In the genomic region with DNA sequence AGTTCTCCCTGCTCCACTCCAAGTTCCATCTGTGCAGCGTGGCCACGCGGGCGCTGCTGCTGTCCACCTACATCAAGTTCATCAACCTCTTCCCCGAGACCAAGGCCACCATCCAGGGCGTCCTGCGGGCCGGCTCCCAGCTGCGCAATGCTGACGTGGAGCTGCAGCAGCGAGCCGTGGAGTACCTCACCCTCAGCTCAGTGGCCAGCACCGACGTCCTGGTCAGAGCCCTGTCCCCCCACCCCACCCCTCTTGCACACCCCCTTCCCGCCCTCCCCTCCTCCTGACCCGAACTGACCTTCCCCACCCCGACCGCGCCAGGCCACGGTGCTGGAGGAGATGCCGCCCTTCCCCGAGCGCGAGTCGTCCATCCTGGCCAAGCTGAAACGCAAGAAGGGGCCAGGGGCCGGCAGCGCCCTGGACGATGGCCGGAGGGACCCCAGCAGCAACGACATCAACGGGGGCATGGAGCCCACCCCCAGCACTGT, we compare ENCODE assay signal across 1 cellular context.
TF ChIP-seq lines count a peak whose summit lies in the region.

No MANE protein-coding gene starts in this region.

TF ChIP-seq in K562, 482 proteins besides CTCF, POLR2A, EP300 and RAD21:
- 0 out of 2 replicates have a peak, but pooled peaks have one; percentile 1 for TF ChIP-seq POLR2G (IDR thresholded peaks at IDR 0.05; ENCODE audit: low read depth, low read length)
- TF ChIP-seq NCOR1 (IDR thresholded peaks at IDR 0.05), result no peak
